Comparison of ENCODE assay signal across 8 cellular contexts in genomic region chr12:109880049-109880931, GRCh38. TPM values are rescaled to one million over a fixed set of nuclear protein-coding genes. Genes with fewer than 3 reads are reported as not detected.
DNase-seq lines count a peak whose midpoint lies in the region; ATAC-seq and TF ChIP-seq lines count a peak whose summit lies in the region.

TSS of gene GLTP (minus strand) at chr12:109880541. CDS start at chr12:109880374, 167 bp downstream.

- DNase-seq in NCI-H1417 (lab: John Stamatoyannopoulos, UW) (peak; percentile 92 to 98 (median 97)), T-helper 17 cell (peak; percentile 91 to 94 (median 92)), amygdala (lab: John Stamatoyannopoulos, UW) (peak in 52 of 56 donors; percentile 16 to 88 (median 67)), right atrium auricular region (ENCODE audit: low spot score) (peak; percentile 60), putamen (ENCODE audit: low spot score) (peak; percentile 89), uterus (peak; percentile 70 to 87)

- H3K4me1 Mint-ChIP-seq in T-helper 17 cell: peaks cover 43% of the 10 kb centered on the region

- intact Hi-C loops in uterus (cut with DNase I; ENCODE audit: low total_unique reads): loop anchor here (10.0 kb wide), 1 partner anchor 75 kb away; no protein-coding TSS in a partner anchor

- ATAC-seq in HG02678 (IDR thresholded peaks at IDR 0.05; ENCODE audit: unreplicated experiment): peak; percentile 94
- peak; percentile 98 for ATAC-seq in T-helper 17 cell

- peak within 1 kb of the TSS; percentile 98 for H3K4me3 Mint-ChIP-seq in T-helper 17 cell

- H3K27ac ChIP-seq in right atrium auricular region (peak within 1 kb of the TSS; percentile 74 to 79), uterus (peak within 1 kb of the TSS; percentile 72 to 82)

- H3K27me3 Mint-ChIP-seq in T-helper 17 cell: no peaks in the 10 kb centered on the region

- peaks cover 0 to 36% of the 10 kb centered on the region in 2 donors for H3K4me1 ChIP-seq in right atrium auricular region
- peaks cover 0 to 9% of the 10 kb centered on the region in 2 donors for H3K4me1 ChIP-seq in uterus

- H3K27me3 ChIP-seq in right atrium auricular region (no peaks in the 10 kb centered on the region), uterus (no peaks in the 10 kb centered on the region)

- H3K36me3 Mint-ChIP-seq in T-helper 17 cell (ENCODE audit: low read depth): peaks cover 5% of the 10 kb centered on the region

- H3K9me3 ChIP-seq in T-helper 17 cell (ENCODE audit: control insufficient read depth, low read length, poor library complexity, severe bottlenecking): no peaks in the 10 kb centered on the region
- no peaks in the 10 kb centered on the region for H3K9me3 ChIP-seq in right atrium auricular region
- H3K9me3 ChIP-seq in uterus: no peaks in the 10 kb centered on the region

- TF ChIP-seq CTCF in GM12875 (IDR thresholded peaks at IDR 0.05; ENCODE audit: borderline replicate concordance, insufficient read depth, low read depth, low read length) (peak; percentile 80), right atrium auricular region (IDR thresholded peaks at IDR 0.05) (peak; percentile 61 to 67), uterus (IDR thresholded peaks at IDR 0.05) (peak in 3 of 4 experiments; percentile 85 to 99 (median 98))

- H3K27ac Mint-ChIP-seq in T-helper 17 cell: peak within 1 kb of the TSS; percentile 93

- H3K4me3 ChIP-seq in GM12875 (ENCODE audit: low read depth, low read length): peak within 1 kb of the TSS; percentile 87
- H3K4me3 ChIP-seq in right atrium auricular region: peak within 1 kb of the TSS; percentile 68 to 76
- H3K4me3 ChIP-seq in uterus: peak within 1 kb of the TSS; percentile 77 to 90

- H3K36me3 ChIP-seq in right atrium auricular region (no peaks in the 10 kb centered on the region), uterus (no peaks in the 10 kb centered on the region)

- TF ChIP-seq POLR2A in uterus (IDR thresholded peaks at IDR 0.05): peak; percentile 33 to 72

RNA-seq across cellular contexts. Expression of gene GLTP, which starts in this region (rescaled TPM):
- total RNA-seq in T-helper 17 cell: 10 to 100 TPM; 28.3 to 29.4 TPM
- total RNA-seq in right atrium auricular region: 10 to 100 TPM; 29.0 to 43.2 TPM
- 10 to 100 TPM in 3 of 4 donors, 1 to 10 TPM in 1; 8.7 to 53.9 (median 24.6) TPM for total RNA-seq in uterus

Comparison
In these comparisons a context has a peak if more than half of its experiments do, and no peak if none do; other contexts are left out.
1. Peak in every context shown above with its lines: DNase-seq, ATAC-seq, H3K4me3 ChIP-seq and H3K27ac ChIP-seq.